Comparison of ENCODE assay signal across 10 cellular contexts in genomic region chr1:59499273-59499955, GRCh38.
A peak's percentile ranks its signal among the peaks of the same experiment; 100 is the strongest.
DNase-seq lines count a peak whose midpoint lies in the region; ATAC-seq, FAIRE-seq and TF ChIP-seq lines count a peak whose summit lies in the region.
"Had no signal": no experiment of that assay in that cellular context is flagged by ENCODE, and none has a peak within 500 bp of the region (broad histone marks: within the 10 kb centered on the region; RNA-seq: fewer than 3 reads in every experiment).

No MANE protein-coding gene starts in this region.

- H3K4me1 ChIP-seq in HCT116 (ENCODE audit: control insufficient read depth in 1 of 2, insufficient read depth in 2 of 2, low read length in 2 of 2) = peaks cover 8 to 29% of the 10 kb centered on the region in 2 experiments; a peak in 3 of 4 replicates
- peaks cover 38% of the 10 kb centered on the region for H3K4me1 ChIP-seq in foreskin keratinocyte
- H3K4me1 ChIP-seq in pancreas = peaks cover 0 to 15% (median 0%) of the 10 kb centered on the region in 3 donors
- no peaks in the 10 kb centered on the region for H3K4me1 ChIP-seq in Karpas-422 (ENCODE audit: low read length)

- 0 out of 2 replicates have a peak, but pooled peaks have one; percentile 2 for TF ChIP-seq RAD21 in HCT116 (IDR thresholded peaks at IDR 0.05; ENCODE audit: low read depth)

- DNase-seq in HCT116 (ENCODE audit: low read depth, low spot score) (no peak), foreskin keratinocyte (peak; percentile 64 to 84), pancreas (no peak), iPS-NIHi11 (ENCODE audit: low spot score) (no peak), Karpas-422 (no peak)
- DNase-seq: activated gamma-delta T cell, head of caudate nucleus had no signal

- H3K27me3 ChIP-seq in HCT116 (ENCODE audit: insufficient read depth, low read length) (no peaks in the 10 kb centered on the region), foreskin keratinocyte (no peaks in the 10 kb centered on the region), pancreas (no peaks in the 10 kb centered on the region), Karpas-422 (ENCODE audit: low read length) (no peaks in the 10 kb centered on the region)

- intact Hi-C loops in HCT116 (cut with micrococcal nuclease) (loop anchor here (10.0 kb wide), 1 partner anchor 205 kb away; the partner anchor contains the start of gene FGGY), pancreas (cut with DNase I) (no loop called here)

- RAD21 ChIA-PET in HCT116 (lab: Charles Lee; ENCODE audit: low non-redundant PET in 1 of 2, low total read pairs in 2 of 2, uncharacterized antibody in 2 of 2, unreplicated experiment in 2 of 2) = interaction anchor here in 1 of 2 experiments (0.5 kb wide), 1 partner anchor 574 kb away, joined by 3 read pairs; no protein-coding TSS in a partner anchor

- H3K9me3 ChIP-seq in HCT116 (ENCODE audit: control insufficient read depth in 1 of 2, insufficient read depth in 1 of 2, low read depth in 1 of 2, low read length in 2 of 2) (no peaks in the 10 kb centered on the region), pancreas (no peaks in the 10 kb centered on the region), Karpas-422 (ENCODE audit: low read length) (no peaks in the 10 kb centered on the region)

- H2AFZ ChIP-seq in HCT116 (ENCODE audit: low read depth, low read length, poor library complexity, severe bottlenecking) (no peak overlapping the region), Karpas-422 (ENCODE audit: low read length) (no peak overlapping the region)

- no peaks in the 10 kb centered on the region for H3K79me2 ChIP-seq in HCT116 (ENCODE audit: insufficient read depth, low read length)
- H3K79me2 ChIP-seq in Karpas-422 (ENCODE audit: low read length) = no peaks in the 10 kb centered on the region

- H3K9me2 ChIP-seq in HCT116 (ENCODE audit: insufficient read depth) (no peaks in the 10 kb centered on the region), Karpas-422 (replicated peaks; ENCODE audit: insufficient read depth, low read length) (no peaks in the 10 kb centered on the region)

- peak; percentile 65 for FAIRE-seq in pancreas (lab: Jason Lieb, UNC)

- CTCF ChIA-PET in HCT116 (lab: Charles Lee) = no interaction called here

- no peak for TF ChIP-seq CTCF in HCT116 (IDR thresholded peaks at IDR 0.05 in 2 of 3, conservative IDR thresholded peaks at IDR 0.05 in 1 of 3; ENCODE audit: borderline replicate concordance in 1 of 3, insufficient read depth in 1 of 3, low read depth in 2 of 3, low read length in 2 of 3)
- no peak for TF ChIP-seq CTCF in foreskin keratinocyte (conservative IDR thresholded peaks at IDR 0.05)
- no peak for TF ChIP-seq CTCF in pancreas (IDR thresholded peaks at IDR 0.05)

- no TSS peak for BruUV-seq in HCT116 (replicated peaks; lab: Mats Ljungman, UMichigan)

- H4K20me1 ChIP-seq in HCT116 (ENCODE audit: insufficient read depth) = no peaks in the 10 kb centered on the region
- H4K20me1 ChIP-seq in Karpas-422 (ENCODE audit: insufficient read depth, low read depth, low read length) = no peaks in the 10 kb centered on the region

- no peaks in the 10 kb centered on the region for H3K36me3 ChIP-seq in HCT116 (ENCODE audit: control insufficient read depth in 1 of 2, insufficient read depth in 2 of 2, low read length in 2 of 2)
- no peaks in the 10 kb centered on the region for H3K36me3 ChIP-seq in pancreas
- no peaks in the 10 kb centered on the region for H3K36me3 ChIP-seq in Karpas-422 (ENCODE audit: insufficient read depth, low read length)

- ATAC-seq in HCT116 (no peak), SK-N-SH treated with all-trans-retinoic acid at 6 μM for 48 hours (peak; percentile 55), foreskin keratinocyte (peak; percentile 91), pancreas (peak; percentile 74 to 84 (median 80)), GM19351 (IDR thresholded peaks at IDR 0.05; ENCODE audit: unreplicated experiment) (no peak), GM21619 (IDR thresholded peaks at IDR 0.05; ENCODE audit: unreplicated experiment) (no peak)

- 31 to 43% methylated on average over 5 of the region's 5 CpGs for WGBS in pancreas, 2 donors

- POLR2A ChIA-PET in HCT116 (lab: Charles Lee) = no interaction called here

- H3K4me3 ChIP-seq in HCT116 (replicated peaks in 1 of 2; ENCODE audit: low read depth in 1 of 2, low read length in 2 of 2) = no peak overlapping the region
- peak overlapping the region in 2 of 4 donors; percentile 3 to 17 for H3K4me3 ChIP-seq in pancreas
- H3K4me3 ChIP-seq in Karpas-422 (ENCODE audit: low read length) = no peak overlapping the region

- H3K9ac ChIP-seq in HCT116 (ENCODE audit: low read length) (no peak overlapping the region), Karpas-422 (ENCODE audit: low read length) (no peak overlapping the region)

- no peak for TF ChIP-seq POLR2A in HCT116 (IDR thresholded peaks at IDR 0.05; ENCODE audit: borderline replicate concordance, extremely low read depth, insufficient read depth, insufficient read length)

- peak overlapping the region; percentile 34 for H3K4me2 ChIP-seq in HCT116 (ENCODE audit: low read length)
- no peak overlapping the region for H3K4me2 ChIP-seq in Karpas-422 (ENCODE audit: low read depth, low read length, poor library complexity, severe bottlenecking)

- H3K27ac ChIP-seq in HCT116 (ENCODE audit: low read depth, low read length) = no peak overlapping the region
- H3K27ac ChIP-seq in foreskin keratinocyte = peak overlapping the region; percentile 96
- H3K27ac ChIP-seq in pancreas = peak overlapping the region in 3 of 4 donors; percentile 33 to 78 (median 67)
- no peak overlapping the region for H3K27ac ChIP-seq in Karpas-422 (ENCODE audit: low read length)

TF ChIP-seq in HCT116, 20 proteins besides CTCF, POLR2A, EP300 and RAD21:
- TF ChIP-seq ELF1 (IDR thresholded peaks at IDR 0.05; ENCODE audit: borderline replicate concordance, low read depth) (no peak), JUND (IDR thresholded peaks at IDR 0.05) (0 out of 2 replicates have a peak, but pooled peaks have one; percentile 24)
TF ChIP-seq in HCT116: peak in this region for 1.

TF ChIP-seq in SK-N-SH treated with all-trans-retinoic acid at 6 μM for 48 hours, 23 proteins besides CTCF, POLR2A, EP300 and RAD21 (continues in another document):
- TF ChIP-seq, protein P1, sequence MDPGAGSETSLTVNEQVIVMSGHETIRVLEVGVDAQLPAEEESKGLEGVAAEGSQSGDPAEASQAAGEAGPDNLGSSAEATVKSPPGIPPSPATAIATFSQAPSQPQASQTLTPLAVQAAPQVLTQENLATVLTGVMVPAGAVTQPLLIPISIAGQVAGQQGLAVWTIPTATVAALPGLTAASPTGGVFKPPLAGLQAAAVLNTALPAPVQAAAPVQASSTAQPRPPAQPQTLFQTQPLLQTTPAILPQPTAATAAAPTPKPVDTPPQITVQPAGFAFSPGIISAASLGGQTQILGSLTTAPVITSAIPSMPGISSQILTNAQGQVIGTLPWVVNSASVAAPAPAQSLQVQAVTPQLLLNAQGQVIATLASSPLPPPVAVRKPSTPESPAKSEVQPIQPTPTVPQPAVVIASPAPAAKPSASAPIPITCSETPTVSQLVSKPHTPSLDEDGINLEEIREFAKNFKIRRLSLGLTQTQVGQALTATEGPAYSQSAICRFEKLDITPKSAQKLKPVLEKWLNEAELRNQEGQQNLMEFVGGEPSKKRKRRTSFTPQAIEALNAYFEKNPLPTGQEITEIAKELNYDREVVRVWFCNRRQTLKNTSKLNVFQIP (CRISPR knock-in tag; IDR thresholded peaks at IDR 0.05; ENCODE audit: borderline replicate concordance, low read depth) = no peak
- TF ChIP-seq TCF4 (CRISPR knock-in tag; IDR thresholded peaks at IDR 0.05; ENCODE audit: borderline replicate concordance) (no peak), ESRRG (CRISPR knock-in tag; IDR thresholded peaks at IDR 0.05) (no peak), ZC3H10 (CRISPR knock-in tag; IDR thresholded peaks at IDR 0.05) (no peak), ZNF70 (CRISPR knock-in tag; IDR thresholded peaks at IDR 0.05) (no peak), ISL1 (CRISPR knock-in tag; IDR thresholded peaks at IDR 0.05) (no peak), TOX (CRISPR knock-in tag; IDR thresholded peaks at IDR 0.05; ENCODE audit: borderline replicate concordance) (no peak), ZFP30 (CRISPR knock-in tag; IDR thresholded peaks at IDR 0.05) (no peak), CSDC2 (CRISPR knock-in tag; IDR thresholded peaks at IDR 0.05) (no peak), OSR1 (CRISPR knock-in tag; IDR thresholded peaks at IDR 0.05) (no peak), ZNF565 (CRISPR knock-in tag; conservative IDR thresholded peaks at IDR 0.05; ENCODE audit: low read depth) (no peak), GLIS3 (CRISPR knock-in tag; IDR thresholded peaks at IDR 0.05) (no peak), TSHZ2 (CRISPR knock-in tag; IDR thresholded peaks at IDR 0.05) (no peak)

Comparison
In these comparisons a context has a peak if more than half of its experiments do, and no peak if none do; other contexts are left out.
1. ATAC-seq: peak in SK-N-SH treated with all-trans-retinoic acid at 6 μM for 48 hours (single experiment), foreskin keratinocyte (single experiment) and pancreas (4 of 4); none in HCT116 (single experiment), GM19351 (single experiment) and GM21619 (single experiment).
2. DNase-seq: peak in foreskin keratinocyte (2 of 2); none in HCT116 (single experiment), pancreas (0 of 6), iPS-NIHi11 (single experiment) and Karpas-422 (single experiment).
3. H3K27ac ChIP-seq: peak in foreskin keratinocyte (single experiment) and pancreas (3 of 4); none in HCT116 (single experiment) and Karpas-422 (single experiment).